Comparison of ENCODE assay signal across 16 cellular contexts in the genomic region with DNA sequence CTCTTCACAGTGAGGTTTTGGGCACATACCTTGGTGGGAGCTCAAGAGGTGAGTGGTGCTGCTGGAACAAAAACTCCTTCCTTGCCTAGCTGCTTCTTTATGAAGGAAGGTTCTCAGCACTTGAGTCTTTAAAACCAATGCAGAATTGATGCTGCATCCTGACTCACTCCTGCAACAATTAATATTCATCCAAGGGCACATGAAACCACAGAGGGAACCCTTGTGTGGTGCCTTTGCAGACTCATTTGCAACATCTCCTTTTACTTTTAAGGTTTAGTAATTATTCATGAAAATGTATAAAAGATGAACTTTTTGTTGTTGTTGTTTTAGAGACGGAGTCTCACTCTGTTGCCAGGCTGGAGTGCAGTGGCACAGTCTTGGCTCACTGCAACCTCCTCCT. TPM values are rescaled to one million over a fixed set of nuclear protein-coding genes. Genes with fewer than 3 reads are reported as not detected.
DNase-seq lines count a peak whose midpoint lies in the region; ATAC-seq and TF ChIP-seq lines count a peak whose summit lies in the region.
"Had no signal": no experiment of that assay in that cellular context is flagged by ENCODE, and none has a peak within 500 bp of the region (broad histone marks: within the 10 kb centered on the region; RNA-seq: fewer than 3 reads in every experiment).

No MANE protein-coding gene starts in this region.

- no peak overlapping the region for H3K4me2 ChIP-seq in hepatocyte
- H3K4me2 ChIP-seq: A549; BLaER1 treated with 17β-estradiol and CSF1 and Interleukin-3, amounts not matched to agents 10 nM and 100 nM had no signal

- no peaks in the 10 kb centered on the region for H3K4me1 ChIP-seq in endocrine pancreas (ENCODE audit: control insufficient read depth, insufficient read depth, low read length)
- no peaks in the 10 kb centered on the region for H3K4me1 ChIP-seq in hepatocyte (ENCODE audit: insufficient read depth)
- H3K4me1 ChIP-seq: A549 had no signal

- H3K27me3 ChIP-seq in endocrine pancreas (ENCODE audit: control insufficient read depth, insufficient read depth, low read length), result no peaks in the 10 kb centered on the region
- no peaks in the 10 kb centered on the region for H3K27me3 ChIP-seq in hepatocyte
- H3K27me3 ChIP-seq: BLaER1 treated with 17β-estradiol and CSF1 and Interleukin-3, amounts not matched to agents 10 nM and 100 nM had no signal

- peaks cover 3% of the 10 kb centered on the region for H3K79me2 ChIP-seq in hepatocyte

- DNase-seq in GM20000 (ENCODE audit: low spot score) (peak; percentile 16), M059J (ENCODE audit: low read depth) (peak; percentile 37), hepatocyte (ENCODE audit: low spot score) (no peak), DMS79 (lab: John Stamatoyannopoulos, UW) (no peak)
- no peak for DNase-seq in activated T-cell treated with anti-CD3 and anti-CD28 coated beads, Interleukin-2, amount 50 U/mL, for 48 hours
- DNase-seq: Calu3; CD4-positive, CD25-positive, alpha-beta regulatory T cell; DMS 273 treated with DMSO at 0.1 percent for 48 hours had no signal

- H3K9me3 ChIP-seq in endocrine pancreas (ENCODE audit: control insufficient read depth, low read length) (no peaks in the 10 kb centered on the region), hepatocyte (ENCODE audit: low read depth) (no peaks in the 10 kb centered on the region)
- H3K9me3 ChIP-seq: A549; BLaER1 treated with 17β-estradiol and CSF1 and Interleukin-3, amounts not matched to agents 10 nM and 100 nM had no signal

- no peaks in the 10 kb centered on the region for H4K20me1 ChIP-seq in hepatocyte (ENCODE audit: insufficient read depth, poor library complexity, severe bottlenecking)

- H3K9ac ChIP-seq in endocrine pancreas (ENCODE audit: control insufficient read depth, insufficient read depth, low read length), result peak overlapping the region; percentile 4
- H3K9ac ChIP-seq: BLaER1 treated with 17β-estradiol and CSF1 and Interleukin-3, amounts not matched to agents 10 nM and 100 nM had no signal

- no peaks in the 10 kb centered on the region for H3K9me2 ChIP-seq in hepatocyte (replicated peaks; ENCODE audit: insufficient read depth)

- H3K36me3 ChIP-seq in endocrine pancreas (ENCODE audit: control insufficient read depth, insufficient read depth, low read length) (no peaks in the 10 kb centered on the region), hepatocyte (replicated peaks; ENCODE audit: insufficient read depth, low read depth) (no peaks in the 10 kb centered on the region)

- no peak overlapping the region for H3K27ac ChIP-seq in hepatocyte
- H3K27ac ChIP-seq: A549; BLaER1 treated with 17β-estradiol and CSF1 and Interleukin-3, amounts not matched to agents 10 nM and 100 nM had no signal

- 94% methylated on average over 1 of the region's 1 CpG for WGBS in hepatocyte (ENCODE audit: low lambda C conversion rate, missing lambda C conversion rate)

- TF ChIP-seq CTCF in GM20000 (IDR thresholded peaks at IDR 0.05; ENCODE audit: extremely low read depth, missing control alignments), result no peak
- TF ChIP-seq CTCF in hepatocyte (IDR thresholded peaks at IDR 0.05; ENCODE audit: poor library complexity), result no peak

- no peak overlapping the region for H3K4me3 ChIP-seq in endocrine pancreas (ENCODE audit: control insufficient read depth, insufficient read depth, low read length)
- no peak overlapping the region for H3K4me3 ChIP-seq in hepatocyte
- H3K4me3 ChIP-seq: A549; BLaER1 treated with 17β-estradiol and CSF1 and Interleukin-3, amounts not matched to agents 10 nM and 100 nM; GM12878 had no signal

- no peak overlapping the region for H2AFZ ChIP-seq in hepatocyte

- ATAC-seq in GM21515 (IDR thresholded peaks at IDR 0.05; ENCODE audit: unreplicated experiment), result no peak
- ATAC-seq: A549, GM12878, HCT116, HepG2 had no signal

RNA-seq across cellular contexts. Expression of a gene that starts 30.1 kb away (rescaled TPM):
- 8.7 and 20.2 TPM in 2 replicates for total RNA-seq in M059J (2014; rRNA removed; shearing (Covaris generic))
- 11.2 and 15.1 TPM in 2 replicates for total RNA-seq in hepatocyte
- polyA plus RNA-seq in hepatocyte, result 15.0 and 15.2 TPM in 2 replicates

RNA-seq across cellular contexts. Expression of a gene that starts 47.2 kb away (rescaled TPM):
- 91.6 and 97.7 TPM in 2 replicates for total RNA-seq in M059J (2014; rRNA removed; shearing (Covaris generic))
- 57.3 and 68.9 TPM in 2 replicates for total RNA-seq in hepatocyte
- polyA plus RNA-seq in hepatocyte, result 86.0 and 92.6 TPM in 2 replicates

RNA-seq across cellular contexts. Expression of a gene that starts 47.5 kb away (rescaled TPM):
- 0.02 TPM in 1 of 2 replicates, not detected in the other for total RNA-seq in M059J (2014; rRNA removed; shearing (Covaris generic))
- total RNA-seq in hepatocyte, result not detected in 2 replicates
- 0.10 TPM in 1 of 2 replicates, not detected in the other for polyA plus RNA-seq in hepatocyte
- total RNA-seq: Calu3; CD4-positive, CD25-positive, alpha-beta regulatory T cell; GM12878; HepG2 had no signal
- polyA plus RNA-seq: AG04450; CD4-positive, CD25-positive, alpha-beta regulatory T cell; GM12878 had no signal

RNA-seq across cellular contexts. Expression of a gene that starts 56.2 kb away (rescaled TPM):
- total RNA-seq in M059J (2014; rRNA removed; shearing (Covaris generic)), result 0.64 TPM in 1 of 2 replicates, not detected in the other
- 0.40 and 1.9 TPM in 2 replicates for total RNA-seq in hepatocyte
- polyA plus RNA-seq in hepatocyte, result 0.59 and 1.4 TPM in 2 replicates

RNA-seq across cellular contexts. Expression of a gene that starts 57.6 kb away (rescaled TPM):
- 3.5 and 4.2 TPM in 2 replicates for total RNA-seq in M059J (2014; rRNA removed; shearing (Covaris generic))
- 3.4 and 7.8 TPM in 2 replicates for total RNA-seq in hepatocyte
- polyA plus RNA-seq in hepatocyte, result 12.2 and 14.8 TPM in 2 replicates

Comparison
In these comparisons a context has a peak if more than half of its experiments do, and no peak if none do; other contexts are left out.
1. DNase-seq: peak in GM20000 (single experiment) and M059J (single experiment); none in activated T-cell treated with anti-CD3 and anti-CD28 coated beads, Interleukin-2, amount 50 U/mL, for 48 hours (0 of 2), hepatocyte (single experiment) and DMS79 (single experiment).